ENCODE assay signal across 19 cellular contexts in genomic region chr16:60432472-60432871, GRCh38.
"Had no signal": no experiment of that assay in that cellular context is flagged by ENCODE, and none has a peak within 500 bp of the region (broad histone marks: within the 10 kb centered on the region; RNA-seq: fewer than 3 reads in every experiment).

No MANE protein-coding gene starts in this region.

- H3K4me1 ChIP-seq: SJSA1 had no signal

- H3K27me3 ChIP-seq: SJSA1 had no signal

- DNase-seq: KBM-7, NCI-H1092, NCI-H1105 treated with DMSO at 0.1 percent for 48 hours, NCI-H1417 treated with DMSO at 0.1 percent for 48 hours, NCI-H146, NCI-H1694 treated with DMSO at 0.1 percent for 48 hours, NCI-H1930, NCI-H2081, NCI-H2107, NCI-H2227 treated with DMSO at 0.1 percent for 48 hours, NCI-H524, NCI-H526 treated with DMSO at 0.1 percent for 48 hours, NCI-H748 treated with DMSO at 0.1 percent for 48 hours, Right ventricle myocardium superior, RPMI8226, SIG-M5, T-helper 2 cell had no signal

- H3K27ac ChIP-seq: SJSA1, SK-N-MC had no signal

- H3K36me3 ChIP-seq: SJSA1 had no signal

- H3K9me3 ChIP-seq: SJSA1 had no signal

- H3K4me3 ChIP-seq: SJSA1, SK-N-MC had no signal
